Comparison of ENCODE assay signal across 14 cellular contexts in the genomic region with DNA sequence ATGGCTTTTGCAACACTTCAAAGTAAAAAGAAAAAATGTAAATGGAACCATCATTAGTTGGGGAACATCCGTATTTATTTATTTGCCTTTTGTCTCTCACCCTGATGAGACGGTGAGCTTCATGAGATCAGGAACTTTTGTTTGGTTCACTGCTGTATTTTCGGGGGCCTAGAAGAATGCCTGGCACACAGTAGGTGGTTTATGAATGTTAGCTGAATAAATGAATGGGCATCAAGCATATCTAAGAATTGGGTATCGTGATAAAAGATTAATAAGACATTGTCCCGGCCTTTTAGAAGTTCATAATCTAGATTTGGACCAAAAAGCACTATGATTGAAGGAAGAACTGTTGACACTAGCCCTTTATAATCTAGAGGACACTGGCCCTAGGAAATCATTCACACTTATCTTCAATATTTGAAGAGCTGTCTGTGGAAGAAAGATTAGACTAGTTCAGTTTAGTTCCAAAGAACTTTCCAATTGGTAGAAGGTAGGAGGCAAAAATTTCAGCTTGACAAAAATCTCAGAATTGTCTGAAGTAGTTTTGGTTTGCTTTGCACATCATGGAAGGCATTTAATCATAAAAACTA.
"Had no signal": no experiment of that assay in that cellular context is flagged by ENCODE, and none has a peak within 500 bp of the region (broad histone marks: within the 10 kb centered on the region; RNA-seq: fewer than 3 reads in every experiment).

No MANE protein-coding gene starts in this region.

- FAIRE-seq: colon, frontal cortex, kidney had no signal

- H2AFZ ChIP-seq: hepatocyte had no signal

- H3K4me1 ChIP-seq: esophagus muscularis mucosa, foreskin keratinocyte, gastroesophageal sphincter, heart left ventricle, left ventricle myocardium inferior, lower lobe of right lung had no signal

- DNase-seq: effector memory CD4-positive, alpha-beta T cell; kidney; left ventricle myocardium inferior; lower lobe of right lung; midbrain had no signal

- H3K27me3 ChIP-seq: foreskin keratinocyte had no signal

- H3K36me3 ChIP-seq: esophagus muscularis mucosa, gastroesophageal sphincter, heart left ventricle, left ventricle myocardium inferior, lower lobe of right lung had no signal

- H3K9me3 ChIP-seq: esophagus muscularis mucosa, gastroesophageal sphincter, heart left ventricle, left ventricle myocardium inferior, lower lobe of right lung had no signal

- H3K4me3 ChIP-seq: coronary artery, dorsolateral prefrontal cortex, esophagus muscularis mucosa, gastroesophageal sphincter, heart left ventricle, hepatocyte, left ventricle myocardium inferior, lower lobe of right lung had no signal

- H3K4me2 ChIP-seq: hepatocyte had no signal

- H3K27ac ChIP-seq: coronary artery, dorsolateral prefrontal cortex, esophagus muscularis mucosa, foreskin keratinocyte, gastroesophageal sphincter, heart left ventricle, hepatocyte, left ventricle myocardium inferior, lower lobe of right lung had no signal

- H3K79me2 ChIP-seq: hepatocyte had no signal

- ATAC-seq: gastroesophageal sphincter had no signal
